ENCODE assay signal across 1 cellular context in genomic region chr14:75661499-75661814, GRCh38.
TF ChIP-seq lines count a peak whose summit lies in the region.

No MANE protein-coding gene starts in this region.

TF ChIP-seq in HepG2, 621 proteins besides CTCF, POLR2A, EP300 and RAD21:
- TF ChIP-seq ZBTB33 (CRISPR knock-in tag; IDR thresholded peaks at IDR 0.05) (0 out of 2 replicates have a peak, but pooled peaks have one; percentile 0), NONO (IDR thresholded peaks at IDR 0.05) (no peak), NONO (CRISPR knock-in tag; conservative IDR thresholded peaks at IDR 0.05) (no peak), ASH2L (IDR thresholded peaks at IDR 0.05; ENCODE audit: insufficient read length, low read depth, low read length) (peak; percentile 37), YEATS4 (CRISPR knock-in tag; IDR thresholded peaks at IDR 0.05; ENCODE audit: borderline replicate concordance) (peak; percentile 9; the same call in 1 of the 2 replicates), ZNF33B (CRISPR knock-in tag; IDR thresholded peaks at IDR 0.05) (0 out of 2 replicates have a peak, but pooled peaks have one; percentile 5), KDM5B (CRISPR knock-in tag; IDR thresholded peaks at IDR 0.05; ENCODE audit: borderline replicate concordance) (0 out of 2 replicates have a peak, but pooled peaks have one; percentile 19), KDM5A (IDR thresholded peaks at IDR 0.05; ENCODE audit: borderline replicate concordance, low read length) (peak; percentile 41; the same call in 1 of the 2 replicates), SOX6 (IDR thresholded peaks at IDR 0.05) (no peak), SOX6 (CRISPR knock-in tag; IDR thresholded peaks at IDR 0.05) (0 out of 2 replicates have a peak, but pooled peaks have one; percentile 1), ARID4A (CRISPR knock-in tag; IDR thresholded peaks at IDR 0.05; ENCODE audit: borderline replicate concordance) (peak; percentile 74; the same call in 1 of the 2 replicates), ZNF773 (CRISPR knock-in tag; IDR thresholded peaks at IDR 0.05; ENCODE audit: borderline replicate concordance) (no peak), ZNF776 (CRISPR knock-in tag; IDR thresholded peaks at IDR 0.05) (0 out of 2 replicates have a peak, but pooled peaks have one; percentile 13), DBP (CRISPR knock-in tag; IDR thresholded peaks at IDR 0.05; ENCODE audit: not compliant biosample characterization) (no peak), ZNF317 (CRISPR knock-in tag; IDR thresholded peaks at IDR 0.05) (peak; percentile 68; the same call in 1 of the 2 replicates)
- TF ChIP-seq, protein P1, sequence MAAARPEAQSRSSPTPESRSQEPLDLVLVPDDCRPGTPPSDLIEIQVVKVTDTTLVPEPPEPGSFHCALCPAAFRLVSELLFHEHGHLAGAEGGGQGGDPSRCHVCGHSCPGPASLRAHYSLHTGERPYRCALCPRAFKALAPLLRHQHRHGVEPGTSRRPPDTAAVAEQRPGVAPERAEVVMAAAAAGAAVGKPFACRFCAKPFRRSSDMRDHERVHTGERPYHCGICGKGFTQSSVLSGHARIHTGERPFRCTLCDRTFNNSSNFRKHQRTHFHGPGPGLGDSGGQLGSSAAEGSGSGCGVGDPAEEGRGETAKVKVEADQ (CRISPR knock-in tag; IDR thresholded peaks at IDR 0.05; ENCODE audit: borderline replicate concordance) = 0 out of 2 replicates have a peak, but pooled peaks have one; percentile 1
